In genomic region chr19:17334414-17335409, GRCh38 we compare ENCODE assay signal across 8 cellular contexts. TPM values are rescaled to one million over a fixed set of nuclear protein-coding genes. Genes with fewer than 3 reads are reported as not detected.
DNase-seq lines count a peak whose midpoint lies in the region; ATAC-seq and TF ChIP-seq lines count a peak whose summit lies in the region.

A gene with protein sequence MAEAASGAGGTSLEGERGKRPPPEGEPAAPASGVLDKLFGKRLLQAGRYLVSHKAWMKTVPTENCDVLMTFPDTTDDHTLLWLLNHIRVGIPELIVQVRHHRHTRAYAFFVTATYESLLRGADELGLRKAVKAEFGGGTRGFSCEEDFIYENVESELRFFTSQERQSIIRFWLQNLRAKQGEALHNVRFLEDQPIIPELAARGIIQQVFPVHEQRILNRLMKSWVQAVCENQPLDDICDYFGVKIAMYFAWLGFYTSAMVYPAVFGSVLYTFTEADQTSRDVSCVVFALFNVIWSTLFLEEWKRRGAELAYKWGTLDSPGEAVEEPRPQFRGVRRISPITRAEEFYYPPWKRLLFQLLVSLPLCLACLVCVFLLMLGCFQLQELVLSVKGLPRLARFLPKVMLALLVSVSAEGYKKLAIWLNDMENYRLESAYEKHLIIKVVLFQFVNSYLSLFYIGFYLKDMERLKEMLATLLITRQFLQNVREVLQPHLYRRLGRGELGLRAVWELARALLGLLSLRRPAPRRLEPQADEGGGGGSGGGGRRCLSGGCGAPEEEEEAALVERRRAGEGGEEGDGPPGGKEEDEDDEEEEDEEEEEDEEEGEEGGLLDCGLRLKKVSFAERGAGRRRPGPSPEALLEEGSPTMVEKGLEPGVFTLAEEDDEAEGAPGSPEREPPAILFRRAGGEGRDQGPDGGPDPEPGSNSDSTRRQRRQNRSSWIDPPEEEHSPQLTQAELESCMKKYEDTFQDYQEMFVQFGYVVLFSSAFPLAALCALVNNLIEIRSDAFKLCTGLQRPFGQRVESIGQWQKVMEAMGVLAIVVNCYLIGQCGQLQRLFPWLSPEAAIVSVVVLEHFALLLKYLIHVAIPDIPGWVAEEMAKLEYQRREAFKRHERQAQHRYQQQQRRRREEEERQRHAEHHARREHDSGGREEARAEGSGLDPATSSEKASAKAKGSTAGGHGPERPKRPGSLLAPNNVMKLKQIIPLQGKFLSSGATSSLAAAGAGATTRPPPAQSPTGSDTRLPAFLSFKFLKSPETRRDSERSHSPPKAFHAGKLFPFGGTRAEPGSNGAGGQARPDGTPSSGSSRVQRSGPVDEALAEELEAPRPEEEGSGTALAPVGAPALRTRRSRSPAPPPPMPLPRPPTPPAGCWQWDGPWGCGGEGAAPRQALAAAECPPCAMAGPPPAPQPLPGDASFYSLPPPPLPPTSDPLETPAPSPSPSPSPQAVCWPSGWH (minus strand): TSS chr19:17334855. CDS start chr19:17334670, 185 bp downstream.

- TF ChIP-seq CTCF in GM13977 (IDR thresholded peaks at IDR 0.05; ENCODE audit: extremely low read depth, insufficient read depth, missing control alignments) (no peak), kidney epithelial cell (IDR thresholded peaks at IDR 0.05; ENCODE audit: insufficient read depth, low read length, poor library complexity, severe bottlenecking) (no peak)

- in situ Hi-C loops in GM13977 (cut with MboI; ENCODE audit: low pct_unique_long_range_greater_than_20kb, low sequenced_read_pairs, unreplicated experiment), result no loop called here

- peaks cover 1% of the 10 kb centered on the region for H3K36me3 ChIP-seq in kidney epithelial cell (ENCODE audit: control insufficient read depth, insufficient read depth, low read length)

- ATAC-seq in HG03280 (IDR thresholded peaks at IDR 0.05; ENCODE audit: unreplicated experiment) (peak; percentile 39), GM21717 (IDR thresholded peaks at IDR 0.05; ENCODE audit: unreplicated experiment) (no peak)

- H3K27me3 ChIP-seq in kidney epithelial cell (ENCODE audit: control insufficient read depth, insufficient read depth, low read length), result peaks cover 3% of the 10 kb centered on the region

- H3K4me3 ChIP-seq in kidney epithelial cell (ENCODE audit: low read depth, low read length), result peak within 1 kb of the TSS; percentile 52

- DNase-seq in GM13977 (ENCODE audit: low spot score) (peak; percentile 96), NCI-H510A (lab: John Stamatoyannopoulos, UW) (peak; percentile 95), cerebellum (ENCODE audit: low spot score) (peak; percentile 95), kidney epithelial cell (ENCODE audit: low read depth) (peak; percentile 76)
- DNase-seq in activated CD4-positive, CD25-positive, alpha-beta regulatory T cell treated with anti-CD3 and anti-CD28 coated beads, Interleukin-2, amount 50 U/mL, for 72 hours, result peak; percentile 76
- DNase-seq in stimulated activated CD4-positive, alpha-beta T cell treated with anti-CD3 and anti-CD28 coated beads, Interleukin-15, amount 100 ng/mL, for 1 hour (ENCODE audit: low read depth in 1 of 2, low spot score in 1 of 2), result peak; percentile 87 to 97

RNA-seq across cellular contexts. Expression of the gene that starts here (rescaled TPM):
- 21.7 TPM for total RNA-seq in cerebellum
- total RNA-seq in kidney epithelial cell, result 6.9 and 9.3 TPM in 2 replicates
